26 cellular contexts compared by ENCODE assay signal in the genomic region with DNA sequence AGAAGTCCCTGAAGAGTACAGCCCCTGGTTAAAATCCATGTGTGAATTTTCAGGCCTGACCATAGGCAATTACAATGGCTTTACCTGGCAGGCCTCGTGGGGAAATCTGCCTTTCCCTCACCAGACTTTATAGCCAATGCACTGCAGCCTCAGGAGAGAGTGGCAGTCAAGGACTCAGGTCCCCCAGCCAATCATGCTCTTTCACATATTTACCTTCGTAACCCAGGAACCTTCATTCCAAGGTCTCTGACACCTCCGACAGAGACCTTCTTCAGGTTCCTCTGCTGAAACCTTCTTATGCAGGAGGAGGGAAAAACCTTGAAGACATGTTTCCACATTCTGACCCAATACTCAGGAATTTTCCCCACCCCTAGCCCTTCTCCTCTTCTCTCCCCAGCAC.
"Had no signal": no experiment of that assay in that cellular context is flagged by ENCODE, and none has a peak within 500 bp of the region (broad histone marks: within the 10 kb centered on the region; RNA-seq: fewer than 3 reads in every experiment).

No MANE protein-coding gene starts in this region.

- H3K27ac ChIP-seq: heart right ventricle, neutrophil, parathyroid adenoma, right lobe of liver, suprapubic skin, transverse colon, vagina had no signal

- H3K36me3 ChIP-seq: esophagus squamous epithelium, heart right ventricle, neutrophil, right lobe of liver, suprapubic skin, transverse colon, vagina had no signal

- H3K9me3 ChIP-seq: esophagus squamous epithelium, neutrophil, right lobe of liver, suprapubic skin, vagina had no signal

- H3K36me3 Mint-ChIP-seq: memory B cell; naive thymus-derived CD8-positive, alpha-beta T cell had no signal

- H3K79me2 ChIP-seq: parathyroid adenoma had no signal

- H3K4me1 ChIP-seq: heart right ventricle, parathyroid adenoma, right lobe of liver, vagina had no signal

- H2AFZ ChIP-seq: parathyroid adenoma had no signal

- H3K27me3 Mint-ChIP-seq: memory B cell; naive thymus-derived CD8-positive, alpha-beta T cell; progenitor cell of endocrine pancreas; stimulated activated naive CD8-positive, alpha-beta T cell treated with anti-CD3 and anti-CD28 coated beads, Interleukin-15, amount 100 ng/mL, for 72 hours had no signal

- H3K4me3 ChIP-seq: esophagus squamous epithelium, heart right ventricle, lung, right lobe of liver, suprapubic skin, transverse colon, vagina had no signal

- H3K27ac Mint-ChIP-seq: dendritic cell treated with granulocyte-macrophage colony-stimulating factor and Interleukin-4, amounts not matched to agents 40 ng/mL and 50 ng/mL, for 4 days; memory B cell; progenitor cell of endocrine pancreas had no signal

- H3K4me3 Mint-ChIP-seq: dendritic cell treated with granulocyte-macrophage colony-stimulating factor and Interleukin-4, amounts not matched to agents 40 ng/mL and 50 ng/mL, for 4 days; memory B cell; naive thymus-derived CD8-positive, alpha-beta T cell had no signal

- DNase-seq: effector memory CD4-positive, alpha-beta T cell; erythroblast; esophagus squamous epithelium; foreskin melanocyte; glutamatergic neuron; heart right ventricle; hippocampal formation; kidney; naive thymus-derived CD8-positive, alpha-beta T cell; right lobe of liver; small intestine; stimulated activated CD4-positive, alpha-beta T cell treated with anti-CD3 and anti-CD28 coated beads, Interleukin-15, amount 100 ng/mL, for 24 hours; stimulated activated CD4-positive, alpha-beta T cell treated with anti-CD3 and anti-CD28 coated beads, Interleukin-4, amount 100 ng/mL, for 1 hour; stimulated activated CD8-positive, alpha-beta memory T cell treated with anti-CD3 and anti-CD28 coated beads, Interleukin-4, amount 100 ng/mL, for 48 hours; stimulated activated naive CD4-positive, alpha-beta T cell; stimulated activated naive CD8-positive, alpha-beta T cell treated with anti-CD3 and anti-CD28 coated beads, Interleukin-15, amount 100 ng/mL, for 72 hours; transverse colon had no signal

- H3K9ac ChIP-seq: parathyroid adenoma had no signal

- ATAC-seq: heart right ventricle; left lobe of liver; naive thymus-derived CD8-positive, alpha-beta T cell had no signal

- H3K27me3 ChIP-seq: esophagus squamous epithelium, heart right ventricle, neutrophil, right lobe of liver, suprapubic skin, transverse colon, vagina had no signal
